ENCODE assay signal across 14 cellular contexts in the genomic region with DNA sequence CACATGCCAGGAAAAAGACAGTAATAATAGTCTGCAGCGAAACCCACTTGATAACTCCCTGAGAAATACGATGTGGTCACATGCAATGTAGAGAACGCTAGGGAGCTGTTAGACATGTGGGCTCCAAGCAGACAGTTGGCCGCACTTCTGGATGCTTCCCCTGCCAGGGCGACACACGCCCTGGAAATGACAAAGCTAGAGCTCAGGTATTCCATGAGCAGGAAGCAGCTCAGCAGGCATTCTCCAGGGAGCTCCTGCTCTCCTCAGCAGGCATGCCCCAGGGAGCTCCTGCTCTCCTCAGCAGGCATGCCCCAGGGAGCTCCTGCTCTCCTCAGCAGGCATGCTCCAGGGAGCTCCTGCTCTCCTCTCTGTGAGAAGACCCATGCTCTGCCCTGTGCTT.
"Had no signal": no experiment of that assay in that cellular context is flagged by ENCODE, and none has a peak within 500 bp of the region (broad histone marks: within the 10 kb centered on the region; RNA-seq: fewer than 3 reads in every experiment).

No MANE protein-coding gene starts in this region.

- H3K4me1 ChIP-seq: adrenal gland, vagina had no signal

- H3K4me3 ChIP-seq: adrenal gland, thyroid gland, vagina had no signal

- H3K4me3 Mint-ChIP-seq: central memory CD8-positive, alpha-beta T cell; endodermal cell; nephron had no signal

- DNase-seq: activated CD4-positive, alpha-beta T cell treated with anti-CD3 and anti-CD28 coated beads, Interleukin-2, amount 50 U/mL, for 4 hours; activated naive CD4-positive, alpha-beta T cell treated with anti-CD3 and anti-CD28 coated beads, Interleukin-2, amount 50 U/mL, for 16 hours; activated T-cell treated with anti-CD3 and anti-CD28 coated beads, Interleukin-2, amount 50 U/mL, for 1 hour; dermis blood vessel endothelial cell; endodermal cell; glutamatergic neuron; left cardiac atrium; stimulated activated CD4-positive, alpha-beta T cell treated with anti-CD3 and anti-CD28 coated beads, Interleukin-15, amount 100 ng/mL, for 24 hours; stimulated activated CD4-positive, alpha-beta T cell treated with anti-CD3 and anti-CD28 coated beads, Interleukin-4, amount 100 ng/mL, for 4 hours; thyroid gland had no signal

- H3K36me3 ChIP-seq: adrenal gland, thyroid gland, vagina had no signal

- H3K9me3 Mint-ChIP-seq: central memory CD8-positive, alpha-beta T cell; endodermal cell; nephron had no signal

- H3K27ac Mint-ChIP-seq: endodermal cell, nephron had no signal

- H3K4me1 Mint-ChIP-seq: central memory CD8-positive, alpha-beta T cell had no signal

- H3K27ac ChIP-seq: thyroid gland, vagina had no signal

- ATAC-seq: left cardiac atrium had no signal

- H3K9me3 ChIP-seq: adrenal gland, thyroid gland, vagina had no signal

- H3K27me3 ChIP-seq: adrenal gland, thyroid gland, vagina had no signal
